In genomic region chr20:50574586-50574985, GRCh38 we compare ENCODE assay signal across 17 cellular contexts.
DNase-seq lines count a peak whose midpoint lies in the region; ATAC-seq and TF ChIP-seq lines count a peak whose summit lies in the region.
"Had no signal": no experiment of that assay in that cellular context is flagged by ENCODE, and none has a peak within 500 bp of the region (broad histone marks: within the 10 kb centered on the region; RNA-seq: fewer than 3 reads in every experiment).

No MANE protein-coding gene starts in this region.

- no peaks in the 10 kb centered on the region for H3K9me3 Mint-ChIP-seq in activated CD4-positive, alpha-beta T cell treated with anti-CD3 and anti-CD28 coated beads for 36 hours (ENCODE audit: low read depth)
- H3K9me3 Mint-ChIP-seq in activated CD4-positive, alpha-beta T cell treated with anti-CD3 and anti-CD28 coated beads, Interleukin-2, amount 10 ng/mL, durations not matched to agents 7 days and 5 days: no peaks in the 10 kb centered on the region
- no peaks in the 10 kb centered on the region for H3K9me3 Mint-ChIP-seq in CD4-positive, alpha-beta T cell
- no peaks in the 10 kb centered on the region for H3K9me3 Mint-ChIP-seq in activated CD4-positive, alpha-beta memory T cell treated with anti-CD3 and anti-CD28 coated beads, Interleukin-2, amount 10 ng/mL, durations not matched to agents 7 days and 5 days
- H3K9me3 Mint-ChIP-seq in naive thymus-derived CD8-positive, alpha-beta T cell: no peaks in the 10 kb centered on the region
- H3K9me3 Mint-ChIP-seq: activated T-helper 2 cell treated with anti-CD3 and anti-CD28 coated beads, Interferon-gamma antibody, Interleukin-2, Interleukin-4, amounts not matched to agents 10 μg/mL and 5 μg/mL and 100 μg/mL, durations not matched to agents 14 hours and 24 hours and 36 hours had no signal

- peaks cover 71% of the 10 kb centered on the region for H3K36me3 Mint-ChIP-seq in activated CD4-positive, alpha-beta T cell treated with anti-CD3 and anti-CD28 coated beads for 36 hours (ENCODE audit: low read depth)
- peaks cover 53% of the 10 kb centered on the region for H3K36me3 Mint-ChIP-seq in activated CD4-positive, alpha-beta T cell treated with anti-CD3 and anti-CD28 coated beads, Interleukin-2, amount 10 ng/mL, durations not matched to agents 7 days and 5 days (ENCODE audit: low read depth)
- peaks cover 84% of the 10 kb centered on the region for H3K36me3 Mint-ChIP-seq in CD4-positive, alpha-beta T cell (ENCODE audit: low read depth)
- peaks cover 68% of the 10 kb centered on the region for H3K36me3 Mint-ChIP-seq in activated CD4-positive, alpha-beta memory T cell treated with anti-CD3 and anti-CD28 coated beads, Interleukin-2, amount 10 ng/mL, durations not matched to agents 7 days and 5 days (ENCODE audit: low read depth)
- H3K36me3 Mint-ChIP-seq in naive thymus-derived CD8-positive, alpha-beta T cell: peaks cover 0 to 67% (median 0%) of the 10 kb centered on the region in 3 donors

- POLR2A ChIA-PET in activated CD4-positive, alpha-beta T cell treated with anti-CD3 and anti-CD28 coated beads for 36 hours (lab: Charles Lee): interaction anchor here (0.6 to 1.1 kb wide), 2 partner anchors 11 to 51 kb away, joined by 3 read pairs; no protein-coding TSS in a partner anchor
- POLR2A ChIA-PET in activated CD4-positive, alpha-beta T cell treated with anti-CD3 and anti-CD28 coated beads, Interleukin-2, amount 10 ng/mL, durations not matched to agents 7 days and 5 days (lab: Charles Lee): no interaction called here
- POLR2A ChIA-PET in CD4-positive, alpha-beta T cell (lab: Charles Lee): no interaction called here
- POLR2A ChIA-PET in activated CD4-positive, alpha-beta memory T cell treated with anti-CD3 and anti-CD28 coated beads, Interleukin-2, amount 10 ng/mL, durations not matched to agents 7 days and 5 days (lab: Charles Lee): interaction anchor here (0.9 to 2.1 kb wide), 5 partner anchors 26 to 91 kb away, joined by 3 to 7 read pairs (median 5); no protein-coding TSS in a partner anchor
- POLR2A ChIA-PET in naive thymus-derived CD8-positive, alpha-beta T cell (lab: Charles Lee): interaction anchor here (0.5 to 2.2 kb wide), 4 partner anchors 15 to 369 kb away, joined by 3 to 9 read pairs (median 4); partner anchors contain the start of gene PTPN1

- H3K27me3 ChIP-seq in CD4-positive, alpha-beta T cell (ENCODE audit: control insufficient read depth, insufficient read depth, low read length): no peaks in the 10 kb centered on the region
- H3K27me3 ChIP-seq: BE2C, heart right ventricle had no signal

- peak overlapping the region; percentile 40 for H3K27ac Mint-ChIP-seq in activated CD4-positive, alpha-beta T cell treated with anti-CD3 and anti-CD28 coated beads for 36 hours
- H3K27ac Mint-ChIP-seq in activated CD4-positive, alpha-beta T cell treated with anti-CD3 and anti-CD28 coated beads, Interleukin-2, amount 10 ng/mL, durations not matched to agents 7 days and 5 days: no peak overlapping the region
- H3K27ac Mint-ChIP-seq in CD4-positive, alpha-beta T cell: peak overlapping the region; percentile 20
- peak overlapping the region; percentile 53 for H3K27ac Mint-ChIP-seq in activated CD4-positive, alpha-beta memory T cell treated with anti-CD3 and anti-CD28 coated beads, Interleukin-2, amount 10 ng/mL, durations not matched to agents 7 days and 5 days
- peak overlapping the region in 6 of 10 donors; percentile 12 to 69 (median 48) for H3K27ac Mint-ChIP-seq in naive thymus-derived CD8-positive, alpha-beta T cell
- H3K27ac Mint-ChIP-seq: activated T-helper 2 cell treated with anti-CD3 and anti-CD28 coated beads, Interferon-gamma antibody, Interleukin-2, Interleukin-4, amounts not matched to agents 10 μg/mL and 5 μg/mL and 100 μg/mL, durations not matched to agents 14 hours and 24 hours and 36 hours had no signal

- no peak for ATAC-seq in activated CD4-positive, alpha-beta T cell treated with anti-CD3 and anti-CD28 coated beads for 36 hours
- no peak for ATAC-seq in CD4-positive, alpha-beta T cell (ENCODE audit: poor library complexity)
- ATAC-seq in naive thymus-derived CD8-positive, alpha-beta T cell: no peak
- no peak for ATAC-seq in GM21526 (IDR thresholded peaks at IDR 0.05; ENCODE audit: low FRiP score, unreplicated experiment)
- ATAC-seq: heart right ventricle had no signal

- no peak for DNase-seq in activated CD4-positive, alpha-beta T cell treated with anti-CD3 and anti-CD28 coated beads for 36 hours
- DNase-seq in activated CD4-positive, alpha-beta T cell treated with anti-CD3 and anti-CD28 coated beads, Interleukin-2, amount 10 ng/mL, durations not matched to agents 7 days and 5 days: no peak
- DNase-seq in CD4-positive, alpha-beta T cell: no peak
- no peak for DNase-seq in activated CD4-positive, alpha-beta memory T cell treated with anti-CD3 and anti-CD28 coated beads, Interleukin-2, amount 10 ng/mL, durations not matched to agents 7 days and 5 days
- no peak for DNase-seq in naive thymus-derived CD8-positive, alpha-beta T cell
- DNase-seq in middle frontal gyrus (ENCODE audit: extremely low spot score, low spot score): no peak
- no peak for DNase-seq in UCSD-AML1 (lab: John Stamatoyannopoulos, UW; ENCODE audit: unreplicated experiment)
- DNase-seq: BE2C; GM23248; heart right ventricle; NCI-H1105; NCI-H510A; NK-92 treated with Interleukin-12 subunit alpha and Interleukin-12 subunit beta, amount 100 ng/mL, for 24 hours; posterior cingulate gyrus; SW 1271 had no signal

- no peak overlapping the region for H3K4me3 Mint-ChIP-seq in activated CD4-positive, alpha-beta T cell treated with anti-CD3 and anti-CD28 coated beads for 36 hours
- no peak overlapping the region for H3K4me3 Mint-ChIP-seq in activated CD4-positive, alpha-beta T cell treated with anti-CD3 and anti-CD28 coated beads, Interleukin-2, amount 10 ng/mL, durations not matched to agents 7 days and 5 days
- H3K4me3 Mint-ChIP-seq in CD4-positive, alpha-beta T cell: no peak overlapping the region
- H3K4me3 Mint-ChIP-seq in activated CD4-positive, alpha-beta memory T cell treated with anti-CD3 and anti-CD28 coated beads, Interleukin-2, amount 10 ng/mL, durations not matched to agents 7 days and 5 days: no peak overlapping the region
- no peak overlapping the region for H3K4me3 Mint-ChIP-seq in naive thymus-derived CD8-positive, alpha-beta T cell

- H3K27me3 Mint-ChIP-seq in activated CD4-positive, alpha-beta T cell treated with anti-CD3 and anti-CD28 coated beads for 36 hours: no peaks in the 10 kb centered on the region
- no peaks in the 10 kb centered on the region for H3K27me3 Mint-ChIP-seq in activated CD4-positive, alpha-beta T cell treated with anti-CD3 and anti-CD28 coated beads, Interleukin-2, amount 10 ng/mL, durations not matched to agents 7 days and 5 days
- no peaks in the 10 kb centered on the region for H3K27me3 Mint-ChIP-seq in CD4-positive, alpha-beta T cell
- no peaks in the 10 kb centered on the region for H3K27me3 Mint-ChIP-seq in activated CD4-positive, alpha-beta memory T cell treated with anti-CD3 and anti-CD28 coated beads, Interleukin-2, amount 10 ng/mL, durations not matched to agents 7 days and 5 days
- H3K27me3 Mint-ChIP-seq in naive thymus-derived CD8-positive, alpha-beta T cell: no peaks in the 10 kb centered on the region

- CTCF ChIA-PET in activated CD4-positive, alpha-beta T cell treated with anti-CD3 and anti-CD28 coated beads for 36 hours (lab: Charles Lee): interaction anchor here (0.6 to 4.3 kb wide), 13 partner anchors 10 to 326 kb away, joined by 3 to 29 read pairs (median 7); partner anchors contain the start of gene PTPN1
- CTCF ChIA-PET in activated CD4-positive, alpha-beta T cell treated with anti-CD3 and anti-CD28 coated beads, Interleukin-2, amount 10 ng/mL, durations not matched to agents 7 days and 5 days (lab: Charles Lee): interaction anchor here (0.6 to 3.0 kb wide), 9 partner anchors 9 to 110 kb away, joined by 3 to 12 read pairs (median 6); no protein-coding TSS in a partner anchor
- CTCF ChIA-PET in CD4-positive, alpha-beta T cell (lab: Charles Lee): interaction anchor here (0.6 to 2.2 kb wide), 7 partner anchors 13 to 1021 kb away, joined by 3 to 8 read pairs (median 6); partner anchors contain the start of gene PTPN1
- CTCF ChIA-PET in activated CD4-positive, alpha-beta memory T cell treated with anti-CD3 and anti-CD28 coated beads, Interleukin-2, amount 10 ng/mL, durations not matched to agents 7 days and 5 days (lab: Charles Lee): interaction anchor here (1.0 to 7.9 kb wide), 12 partner anchors 9 to 389 kb away, joined by 3 to 61 read pairs (median 5); partner anchors contain the start of gene PTPN1

- intact Hi-C loops in activated CD4-positive, alpha-beta T cell treated with anti-CD3 and anti-CD28 coated beads for 36 hours (cut with DNase I, micrococcal nuclease): loop anchor here in 1 of 2 experiments (10.0 kb wide), 1 partner anchor 240 kb away; no protein-coding TSS in a partner anchor
- intact Hi-C loops in CD4-positive, alpha-beta T cell (cut with DNase I, micrococcal nuclease): loop anchor here (2.0 to 5.0 kb wide), 2 partner anchors 62 to 70 kb away; partner anchors contain the start of gene PTPN1 (in 1 of the 2)

- H3K4me1 Mint-ChIP-seq in activated CD4-positive, alpha-beta T cell treated with anti-CD3 and anti-CD28 coated beads for 36 hours: peaks cover 59% of the 10 kb centered on the region
- H3K4me1 Mint-ChIP-seq in activated CD4-positive, alpha-beta T cell treated with anti-CD3 and anti-CD28 coated beads, Interleukin-2, amount 10 ng/mL, durations not matched to agents 7 days and 5 days: peaks cover 54% of the 10 kb centered on the region
- H3K4me1 Mint-ChIP-seq in CD4-positive, alpha-beta T cell (ENCODE audit: low read depth): peaks cover 56% of the 10 kb centered on the region
- H3K4me1 Mint-ChIP-seq in activated CD4-positive, alpha-beta memory T cell treated with anti-CD3 and anti-CD28 coated beads, Interleukin-2, amount 10 ng/mL, durations not matched to agents 7 days and 5 days: peaks cover 34% of the 10 kb centered on the region
- peaks cover 17 to 50% (median 42%) of the 10 kb centered on the region in 4 donors for H3K4me1 Mint-ChIP-seq in naive thymus-derived CD8-positive, alpha-beta T cell

- no peaks in the 10 kb centered on the region for H3K9me3 ChIP-seq in CD4-positive, alpha-beta T cell (ENCODE audit: control insufficient read depth, low read length)
- H3K9me3 ChIP-seq: BE2C, heart right ventricle had no signal

- TF ChIP-seq CTCF in CD4-positive, alpha-beta T cell (IDR thresholded peaks at IDR 0.05): no peak

- no peak overlapping the region for H3K27ac ChIP-seq in CD4-positive, alpha-beta T cell (ENCODE audit: low read depth, low read length)
- H3K27ac ChIP-seq: GM23248 had no signal

Comparison
In these comparisons a context has a peak if more than half of its experiments do, and no peak if none do; other contexts are left out.
1. POLR2A ChIA-PET loops: an anchor here in activated CD4-positive, alpha-beta T cell treated with anti-CD3 and anti-CD28 coated beads for 36 hours (0.6 to 1.1 kb wide), activated CD4-positive, alpha-beta memory T cell treated with anti-CD3 and anti-CD28 coated beads, Interleukin-2, amount 10 ng/mL, durations not matched to agents 7 days and 5 days (0.9 to 2.1 kb wide) and naive thymus-derived CD8-positive, alpha-beta T cell (0.5 to 2.2 kb wide); none called in activated CD4-positive, alpha-beta T cell treated with anti-CD3 and anti-CD28 coated beads, Interleukin-2, amount 10 ng/mL, durations not matched to agents 7 days and 5 days and CD4-positive, alpha-beta T cell.